Comparison of ENCODE assay signal across 10 cellular contexts in genomic region chr6:3136361-3136760, GRCh38.
"Had no signal": no experiment of that assay in that cellular context is flagged by ENCODE, and none has a peak within 500 bp of the region (broad histone marks: within the 10 kb centered on the region; RNA-seq: fewer than 3 reads in every experiment).

No MANE protein-coding gene starts in this region.

- H3K4me3 ChIP-seq: testis had no signal

- H3K27me3 ChIP-seq: testis had no signal

- H3K9me3 ChIP-seq: testis had no signal

- ATAC-seq: activated CD4-positive, CD25-positive, alpha-beta regulatory T cell treated with anti-CD3 and anti-CD28 coated beads, Interleukin-2, amount 50 U/mL, for 24 hours; activated T-cell treated with anti-CD3 and anti-CD28 coated beads, Interleukin-2, amount 50 U/mL, for 72 hours; stimulated activated naive CD8-positive, alpha-beta T cell treated with anti-CD3 and anti-CD28 coated beads, Interleukin-15, Interleukin-2, amounts not matched to agents 100 U/mL and 50 U/mL, for 24 hours had no signal

- H3K4me1 ChIP-seq: testis had no signal

- DNase-seq: activated CD4-positive, alpha-beta T cell treated with anti-CD3 and anti-CD28 coated beads, Interleukin-2, amount 50 U/mL, for 48 hours; activated naive CD4-positive, alpha-beta T cell; activated T-cell treated with anti-CD3 and anti-CD28 coated beads, Interleukin-2, amount 50 U/mL, for 72 hours; foreskin melanocyte; head of caudate nucleus; stimulated activated CD4-positive, alpha-beta T cell treated with anti-CD3 and anti-CD28 coated beads, Interleukin-4, amount 100 ng/mL, for 1 hour; stimulated activated CD8-positive, alpha-beta memory T cell treated with anti-CD3 and anti-CD28 coated beads, Interleukin-4, amount 100 ng/mL, for 48 hours; stimulated activated naive CD8-positive, alpha-beta T cell treated with anti-CD3 and anti-CD28 coated beads, Interleukin-15, Interleukin-2, amounts not matched to agents 100 U/mL and 50 U/mL, for 24 hours; testis had no signal

- H3K27ac Mint-ChIP-seq: activated T-cell treated with anti-CD3 and anti-CD28 coated beads, Interleukin-2, amount 50 U/mL, for 72 hours had no signal

- H3K9me3 Mint-ChIP-seq: activated T-cell treated with anti-CD3 and anti-CD28 coated beads, Interleukin-2, amount 50 U/mL, for 72 hours had no signal

- H3K4me3 Mint-ChIP-seq: activated T-cell treated with anti-CD3 and anti-CD28 coated beads, Interleukin-2, amount 50 U/mL, for 72 hours had no signal

- H3K27ac ChIP-seq: testis had no signal
